9 cellular contexts compared by ENCODE assay signal in genomic region chr16:56513972-56514371, GRCh38. TPM values are rescaled to one million over a fixed set of nuclear protein-coding genes. Genes with fewer than 3 reads are reported as not detected.
A peak's percentile ranks its signal among the peaks of the same experiment; 100 is the strongest.
DNase-seq lines count a peak whose midpoint lies in the region; ATAC-seq and TF ChIP-seq lines count a peak whose summit lies in the region.
"Had no signal": no experiment of that assay in that cellular context is flagged by ENCODE, and none has a peak within 500 bp of the region (broad histone marks: within the 10 kb centered on the region; RNA-seq: fewer than 3 reads in every experiment).

No MANE protein-coding gene starts in this region.

- H3K4me1 ChIP-seq in RWPE2 (ENCODE audit: insufficient read depth, poor library complexity, severe bottlenecking) (peaks cover 26% of the 10 kb centered on the region), right atrium auricular region (peaks cover 0 to 28% of the 10 kb centered on the region in 2 donors), smooth muscle cell (ENCODE audit: low read depth) (no peaks in the 10 kb centered on the region)

- H3K79me2 ChIP-seq in smooth muscle cell (ENCODE audit: low read depth), result no peaks in the 10 kb centered on the region

- H3K4me3 ChIP-seq in RWPE2 (ENCODE audit: severe bottlenecking), result no peak overlapping the region
- H3K4me3 ChIP-seq in right atrium auricular region, result no peak overlapping the region
- no peak overlapping the region for H3K4me3 ChIP-seq in smooth muscle cell

- H3K4me2 ChIP-seq in smooth muscle cell, result no peak overlapping the region

- DNase-seq in DMS153 treated with DMSO at 0.1 percent for 48 hours (lab: John Stamatoyannopoulos, UW; ENCODE audit: unreplicated experiment) (peak; percentile 51), HT-29 (ENCODE audit: low spot score) (peak; percentile 73), RWPE2 (ENCODE audit: low spot score) (no peak), right atrium auricular region (ENCODE audit: low spot score) (no peak), smooth muscle cell (lab: John Stamatoyannopoulos, UW; ENCODE audit: unreplicated experiment) (no peak)

- peak; percentile 94 for TF ChIP-seq CTCF in RWPE2 (IDR thresholded peaks at IDR 0.05; ENCODE audit: poor library complexity, severe bottlenecking)
- peak; percentile 43 to 77 for TF ChIP-seq CTCF in right atrium auricular region (IDR thresholded peaks at IDR 0.05)
- peak; percentile 60 for TF ChIP-seq CTCF in smooth muscle cell (IDR thresholded peaks at IDR 0.05; ENCODE audit: borderline replicate concordance, insufficient read depth, poor library complexity, severe bottlenecking)

- no peaks in the 10 kb centered on the region for H3K9me3 ChIP-seq in RWPE2 (ENCODE audit: severe bottlenecking)
- H3K9me3 ChIP-seq in right atrium auricular region, result no peaks in the 10 kb centered on the region
- H3K9me3 ChIP-seq in smooth muscle cell (replicated peaks; ENCODE audit: low read depth), result no peaks in the 10 kb centered on the region

- ATAC-seq in RWPE2 (ENCODE audit: low read depth) (peak; percentile 72), HG03108 (IDR thresholded peaks at IDR 0.05; ENCODE audit: unreplicated experiment) (no peak), GM19467 (IDR thresholded peaks at IDR 0.05; ENCODE audit: unreplicated experiment) (no peak)

- H3F3A ChIP-seq in smooth muscle cell (ENCODE audit: low read depth), result no peaks in the 10 kb centered on the region

- 70% methylated on average over 3 of the region's 3 CpGs for WGBS in smooth muscle cell (ENCODE audit: low lambda C conversion rate)

- H3K9ac ChIP-seq in smooth muscle cell (ENCODE audit: low read depth), result no peak overlapping the region

- peaks cover 54% of the 10 kb centered on the region for H4K20me1 ChIP-seq in smooth muscle cell (ENCODE audit: low read depth)

- H3K27me3 ChIP-seq in RWPE2 (ENCODE audit: insufficient read depth, poor library complexity, severe bottlenecking), result no peaks in the 10 kb centered on the region
- no peaks in the 10 kb centered on the region for H3K27me3 ChIP-seq in right atrium auricular region
- no peaks in the 10 kb centered on the region for H3K27me3 ChIP-seq in smooth muscle cell (ENCODE audit: low read depth)

- H3K27ac ChIP-seq in RWPE2 (ENCODE audit: poor library complexity, severe bottlenecking) (peak overlapping the region; percentile 41), angular gyrus (ENCODE audit: low read depth, low read length) (peak overlapping the region; percentile 41), right atrium auricular region (no peak overlapping the region), smooth muscle cell (ENCODE audit: low read depth) (no peak overlapping the region)

- H3K36me3 ChIP-seq in RWPE2 (ENCODE audit: low read depth) (peaks cover 52% of the 10 kb centered on the region), right atrium auricular region (peaks cover 14% of the 10 kb centered on the region), smooth muscle cell (ENCODE audit: low read depth) (no peaks in the 10 kb centered on the region)

- no peak overlapping the region for H2AFZ ChIP-seq in smooth muscle cell (ENCODE audit: low read depth)

RNA-seq across cellular contexts. Expression of gene BBS2, which starts 5.9 kb away (rescaled TPM):
- 10.4 and 19.3 TPM in 2 replicates for total RNA-seq in HT-29 (2014; rRNA removed; shearing (Covaris generic))
- total RNA-seq in right atrium auricular region (10 to 100 TPM; 28.6 to 49.6 TPM), smooth muscle cell (33.2 and 43.4 TPM in 2 replicates)
- 20.4 and 32.7 TPM in 2 replicates for polyA plus RNA-seq in smooth muscle cell

RNA-seq across cellular contexts. Expression of gene MT4, which starts 50.9 kb away (rescaled TPM):
- not detected in 2 replicates for total RNA-seq in HT-29 (2014; rRNA removed; shearing (Covaris generic))
- total RNA-seq in right atrium auricular region (not detected), smooth muscle cell (not detected in 2 replicates)
- not detected in 2 replicates for polyA plus RNA-seq in smooth muscle cell
- total RNA-seq: urinary bladder had no signal
- polyA plus RNA-seq: urinary bladder had no signal

Comparison
In these comparisons a context has a peak if more than half of its experiments do, and no peak if none do; other contexts are left out.
1. DNase-seq: peak in DMS153 treated with DMSO at 0.1 percent for 48 hours (single experiment) and HT-29 (single experiment); none in RWPE2 (single experiment), right atrium auricular region (single experiment) and smooth muscle cell (single experiment).
2. H3K27ac ChIP-seq: peak in RWPE2 (single experiment) and angular gyrus (single experiment); none in right atrium auricular region (0 of 2) and smooth muscle cell (single experiment).
3. Peak in every context shown above with its lines, with median percentiles within 50 percentile points of each other: CTCF ChIP-seq.